Comparison of ENCODE assay signal across 7 cellular contexts in the genomic region with DNA sequence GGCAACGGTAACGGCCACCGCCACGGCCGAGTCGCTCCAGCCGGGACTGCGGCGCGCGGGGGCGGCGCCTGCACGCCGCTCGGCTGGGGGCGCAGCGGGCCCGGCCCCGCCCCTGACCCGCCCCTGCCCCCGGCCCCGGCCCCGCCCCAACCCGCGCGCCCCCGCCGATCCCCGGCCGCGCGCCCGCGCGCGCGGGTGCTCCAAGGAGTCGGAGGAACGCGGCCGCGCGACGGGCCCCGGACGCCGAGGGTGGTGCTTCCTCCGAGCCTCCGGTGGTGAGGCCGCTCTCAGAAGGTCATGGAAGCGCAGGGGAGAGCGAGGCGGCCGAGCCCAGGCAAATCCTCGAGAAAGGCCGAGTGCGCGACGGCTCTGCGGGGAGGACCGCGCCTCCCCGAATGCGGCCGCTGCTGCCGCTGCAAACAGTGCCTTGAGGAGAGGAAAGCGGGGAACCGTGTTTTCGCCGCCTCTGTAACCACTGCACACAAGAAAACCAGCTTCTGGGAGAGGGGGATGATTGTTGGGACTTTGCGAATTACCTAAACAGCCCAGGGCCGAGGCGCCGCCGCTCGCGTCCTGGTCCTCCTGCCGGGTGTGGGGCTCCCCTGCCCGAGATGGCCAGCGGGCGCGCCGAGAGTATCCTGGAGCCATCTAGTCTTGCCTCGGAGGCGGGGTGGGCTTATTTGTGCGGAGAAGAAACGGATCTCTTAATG. TPM values are rescaled to one million over a fixed set of nuclear protein-coding genes. Genes with fewer than 3 reads are reported as not detected.
DNase-seq lines count a peak whose midpoint lies in the region; ATAC-seq, FAIRE-seq and TF ChIP-seq lines count a peak whose summit lies in the region.

A gene with protein sequence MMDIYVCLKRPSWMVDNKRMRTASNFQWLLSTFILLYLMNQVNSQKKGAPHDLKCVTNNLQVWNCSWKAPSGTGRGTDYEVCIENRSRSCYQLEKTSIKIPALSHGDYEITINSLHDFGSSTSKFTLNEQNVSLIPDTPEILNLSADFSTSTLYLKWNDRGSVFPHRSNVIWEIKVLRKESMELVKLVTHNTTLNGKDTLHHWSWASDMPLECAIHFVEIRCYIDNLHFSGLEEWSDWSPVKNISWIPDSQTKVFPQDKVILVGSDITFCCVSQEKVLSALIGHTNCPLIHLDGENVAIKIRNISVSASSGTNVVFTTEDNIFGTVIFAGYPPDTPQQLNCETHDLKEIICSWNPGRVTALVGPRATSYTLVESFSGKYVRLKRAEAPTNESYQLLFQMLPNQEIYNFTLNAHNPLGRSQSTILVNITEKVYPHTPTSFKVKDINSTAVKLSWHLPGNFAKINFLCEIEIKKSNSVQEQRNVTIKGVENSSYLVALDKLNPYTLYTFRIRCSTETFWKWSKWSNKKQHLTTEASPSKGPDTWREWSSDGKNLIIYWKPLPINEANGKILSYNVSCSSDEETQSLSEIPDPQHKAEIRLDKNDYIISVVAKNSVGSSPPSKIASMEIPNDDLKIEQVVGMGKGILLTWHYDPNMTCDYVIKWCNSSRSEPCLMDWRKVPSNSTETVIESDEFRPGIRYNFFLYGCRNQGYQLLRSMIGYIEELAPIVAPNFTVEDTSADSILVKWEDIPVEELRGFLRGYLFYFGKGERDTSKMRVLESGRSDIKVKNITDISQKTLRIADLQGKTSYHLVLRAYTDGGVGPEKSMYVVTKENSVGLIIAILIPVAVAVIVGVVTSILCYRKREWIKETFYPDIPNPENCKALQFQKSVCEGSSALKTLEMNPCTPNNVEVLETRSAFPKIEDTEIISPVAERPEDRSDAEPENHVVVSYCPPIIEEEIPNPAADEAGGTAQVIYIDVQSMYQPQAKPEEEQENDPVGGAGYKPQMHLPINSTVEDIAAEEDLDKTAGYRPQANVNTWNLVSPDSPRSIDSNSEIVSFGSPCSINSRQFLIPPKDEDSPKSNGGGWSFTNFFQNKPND (minus strand): TSS at position 48 of the 710 bp plus-strand sequence. CDS start 25,999 bp downstream, outside the sequence.

- peak within 1 kb of the TSS; percentile 94 to 96 (median 96) for H3K4me3 Mint-ChIP-seq in nephron

- H3K27me3 ChIP-seq in suprapubic skin = peaks cover 4% of the 10 kb centered on the region

- H3K27me3 Mint-ChIP-seq in nephron (ENCODE audit: low read depth) = no peaks in the 10 kb centered on the region

- no peaks in the 10 kb centered on the region for H3K9me3 Mint-ChIP-seq in activated naive CD4-positive, alpha-beta T cell treated with anti-CD3 and anti-CD28 coated beads, Interleukin-2, amount 50 U/mL, for 72 hours
- no peaks in the 10 kb centered on the region for H3K9me3 Mint-ChIP-seq in nephron

- peaks cover 29% of the 10 kb centered on the region for H3K4me1 Mint-ChIP-seq in nephron

- no peaks in the 10 kb centered on the region for H3K36me3 ChIP-seq in suprapubic skin

- no peaks in the 10 kb centered on the region for H3K9me3 ChIP-seq in suprapubic skin

- peak; percentile 61 for ATAC-seq in GM18502 (IDR thresholded peaks at IDR 0.05; ENCODE audit: poor library complexity, unreplicated experiment)
- peak; percentile 52 for ATAC-seq in HG03342 (IDR thresholded peaks at IDR 0.05; ENCODE audit: unreplicated experiment)
- peak; percentile 83 to 88 for ATAC-seq in activated naive CD4-positive, alpha-beta T cell treated with anti-CD3 and anti-CD28 coated beads, Interleukin-2, amount 50 U/mL, for 72 hours

- H3K27ac Mint-ChIP-seq in activated naive CD4-positive, alpha-beta T cell treated with anti-CD3 and anti-CD28 coated beads, Interleukin-2, amount 50 U/mL, for 72 hours = no peak within 1 kb of the TSS
- H3K27ac Mint-ChIP-seq in nephron = peak within 1 kb of the TSS; percentile 91 to 98 (median 97)

- no peak for TF ChIP-seq EP300 in suprapubic skin (IDR thresholded peaks at IDR 0.05)

- no peak for TF ChIP-seq POLR2A in suprapubic skin (IDR thresholded peaks at IDR 0.05)

- H3K4me3 ChIP-seq in suprapubic skin = peak within 1 kb of the TSS; percentile 93

- DNase-seq in RCC 7860 (ENCODE audit: low spot score) (peak; percentile 71), frontal cortex (ENCODE audit: low spot score in 2 of 2) (peak; percentile 88 to 93), suprapubic skin (ENCODE audit: low spot score in 2 of 2) (peak; percentile 86 to 87)
- DNase-seq in activated naive CD4-positive, alpha-beta T cell treated with anti-CD3 and anti-CD28 coated beads, Interleukin-2, amount 50 U/mL, for 72 hours (ENCODE audit: low spot score in 2 of 2) = peak; percentile 48 to 57

- FAIRE-seq in RCC 7860 (lab: Jason Lieb, UNC) (no peak), frontal cortex (lab: Jason Lieb, UNC) (no peak)

- H3K4me1 ChIP-seq in suprapubic skin = peaks cover 20% of the 10 kb centered on the region

- TF ChIP-seq CTCF in nephron (IDR thresholded peaks at IDR 0.05; ENCODE audit: unreplicated experiment in 3 of 3) (no peak), suprapubic skin (IDR thresholded peaks at IDR 0.05) (no peak)

- H3K36me3 Mint-ChIP-seq in activated naive CD4-positive, alpha-beta T cell treated with anti-CD3 and anti-CD28 coated beads, Interleukin-2, amount 50 U/mL, for 72 hours = no peaks in the 10 kb centered on the region
- H3K36me3 Mint-ChIP-seq in nephron (ENCODE audit: low read depth) = no peaks in the 10 kb centered on the region

- peak within 1 kb of the TSS; percentile 91 for H3K27ac ChIP-seq in suprapubic skin

- WGBS in suprapubic skin = 0% methylated on average over 17 of the region's 88 CpGs

RNA-seq across cellular contexts. Expression of the gene that starts here (rescaled TPM):
- under 1 TPM in 1 of 2 donors, not detected in 1; 0.25 TPM for total RNA-seq in activated naive CD4-positive, alpha-beta T cell treated with anti-CD3 and anti-CD28 coated beads, Interleukin-2, amount 50 U/mL, for 72 hours
- total RNA-seq in frontal cortex (48.1 TPM), suprapubic skin (10 to 100 TPM; 18.7 to 71.4 (median 31.3) TPM)

Comparison
In these comparisons a context has a peak if more than half of its experiments do, and no peak if none do; other contexts are left out.
1. Peak in every context shown above with its lines: DNase-seq, ATAC-seq, H3K4me3 ChIP-seq and H3K27ac ChIP-seq.
2. RNA of the gene that starts here (total RNA-seq): 48.1 TPM in frontal cortex (single experiment) and 18.7 to 71.4 TPM in suprapubic skin; 0.25 TPM in activated naive CD4-positive, alpha-beta T cell treated with anti-CD3 and anti-CD28 coated beads, Interleukin-2, amount 50 U/mL, for 72 hours; every median in the first group is over 10 times any median in the second.
3. Peak in DNase-seq and ATAC-seq in activated naive CD4-positive, alpha-beta T cell treated with anti-CD3 and anti-CD28 coated beads, Interleukin-2, amount 50 U/mL, for 72 hours; RNA of the gene not detected or under 1 TPM.
4. H3K27ac Mint-ChIP-seq: peak in nephron (3 of 3); none in activated naive CD4-positive, alpha-beta T cell treated with anti-CD3 and anti-CD28 coated beads, Interleukin-2, amount 50 U/mL, for 72 hours (0 of 2).